19 cellular contexts compared by ENCODE assay signal in genomic region chr5:302951-303350, GRCh38. TPM values are rescaled to one million over a fixed set of nuclear protein-coding genes. Genes with fewer than 3 reads are reported as not detected.
A peak's percentile ranks its signal among the peaks of the same experiment; 100 is the strongest.
DNase-seq lines count a peak whose midpoint lies in the region; ATAC-seq and TF ChIP-seq lines count a peak whose summit lies in the region.
"Had no signal": no experiment of that assay in that cellular context is flagged by ENCODE, and none has a peak within 500 bp of the region (broad histone marks: within the 10 kb centered on the region; RNA-seq: fewer than 3 reads in every experiment).

No MANE protein-coding gene starts in this region.

- peaks cover 12% of the 10 kb centered on the region for H3K4me1 Mint-ChIP-seq in Caco-2 (ENCODE audit: low read depth, unreplicated experiment)
- H3K4me1 Mint-ChIP-seq in activated CD4-positive, alpha-beta memory T cell treated with anti-CD3 and anti-CD28 coated beads, Interleukin-2, amount 10 ng/mL, durations not matched to agents 7 days and 5 days: peaks cover 2% of the 10 kb centered on the region

- H2AFZ ChIP-seq in MM.1S (ENCODE audit: low read length): no peak overlapping the region

- DNase-seq in Caco-2: peak in 1 of 2 experiments; percentile 15
- no peak for DNase-seq in MM.1S
- peak; percentile 8 for DNase-seq in islet precursor cell
- peak; percentile 27 for DNase-seq in sciatic nerve (ENCODE audit: low spot score)
- no peak for DNase-seq in activated CD4-positive, alpha-beta T cell treated with anti-CD3 and anti-CD28 coated beads, Interleukin-2, amount 50 U/mL, for 4 hours
- DNase-seq in brain microvascular endothelial cell: no peak
- DNase-seq in activated CD4-positive, alpha-beta memory T cell treated with anti-CD3 and anti-CD28 coated beads, Interleukin-2, amount 10 ng/mL, durations not matched to agents 7 days and 5 days: no peak
- DNase-seq: C1 segment of cervical spinal cord, DMS 273 treated with DMSO at 0.1 percent for 48 hours, DND-41, Kasumi-1, MG63, NCI-H1092, NCI-H1436 treated with DMSO at 0.1 percent for 48 hours, NCI-H2171 treated with DMSO at 0.1 percent for 48 hours, NCI-H446 treated with DMSO at 0.1 percent for 48 hours, SK-N-SH had no signal

- H3K36me3 Mint-ChIP-seq in Caco-2 (ENCODE audit: insufficient read depth, unreplicated experiment): peaks cover 36% of the 10 kb centered on the region
- peaks cover 6% of the 10 kb centered on the region for H3K36me3 Mint-ChIP-seq in activated CD4-positive, alpha-beta memory T cell treated with anti-CD3 and anti-CD28 coated beads, Interleukin-2, amount 10 ng/mL, durations not matched to agents 7 days and 5 days (ENCODE audit: low read depth)

- H3K9ac ChIP-seq in MM.1S (ENCODE audit: low read length): no peak overlapping the region
- H3K9ac ChIP-seq: SK-N-SH had no signal

- H3K27ac ChIP-seq in MM.1S (ENCODE audit: low read length): peak overlapping the region; percentile 61; the same call in 1 of the 2 replicates
- H3K27ac ChIP-seq in brain microvascular endothelial cell: no peak overlapping the region

- H3K27me3 ChIP-seq in Caco-2 (replicated peaks; ENCODE audit: control insufficient read depth, insufficient read depth, low read length) (no peaks in the 10 kb centered on the region), MM.1S (replicated peaks; ENCODE audit: insufficient read depth, low read length) (no peaks in the 10 kb centered on the region), brain microvascular endothelial cell (replicated peaks) (no peaks in the 10 kb centered on the region)
- H3K27me3 ChIP-seq: MG63 had no signal

- intact Hi-C loops in Caco-2 (cut with micrococcal nuclease; ENCODE audit: unreplicated experiment): no loop called here
- intact Hi-C loops in sciatic nerve (cut with DNase I): no loop called here

- H3K4me2 ChIP-seq in MM.1S (ENCODE audit: low read depth, low read length): peak overlapping the region; percentile 39; the same call in 1 of the 2 replicates
- H3K4me2 ChIP-seq: SK-N-SH had no signal

- CTCF ChIA-PET in Caco-2 (lab: Charles Lee): no interaction called here
- CTCF ChIA-PET in activated CD4-positive, alpha-beta memory T cell treated with anti-CD3 and anti-CD28 coated beads, Interleukin-2, amount 10 ng/mL, durations not matched to agents 7 days and 5 days (lab: Charles Lee): no interaction called here

- peaks cover 1% of the 10 kb centered on the region; the same call in 1 of the 2 replicates for H3K36me3 ChIP-seq in Caco-2 (ENCODE audit: control insufficient read depth, insufficient read depth, low read length)
- H3K36me3 ChIP-seq in MM.1S (replicated peaks; ENCODE audit: insufficient read depth, low read length): peaks cover 9% of the 10 kb centered on the region; the same call in 1 of the 2 replicates
- peaks cover 18% of the 10 kb centered on the region for H3K36me3 ChIP-seq in brain microvascular endothelial cell (replicated peaks)

- POLR2A ChIA-PET in Caco-2 (lab: Charles Lee): no interaction called here
- POLR2A ChIA-PET in activated CD4-positive, alpha-beta memory T cell treated with anti-CD3 and anti-CD28 coated beads, Interleukin-2, amount 10 ng/mL, durations not matched to agents 7 days and 5 days (lab: Charles Lee): no interaction called here

- H3K9me3 ChIP-seq in Caco-2: no peaks in the 10 kb centered on the region
- no peaks in the 10 kb centered on the region for H3K9me3 ChIP-seq in MM.1S (replicated peaks; ENCODE audit: insufficient read depth, low read length)
- H3K9me3 ChIP-seq: MG63, SK-N-SH had no signal

- no peaks in the 10 kb centered on the region for H3K9me3 Mint-ChIP-seq in Caco-2 (ENCODE audit: unreplicated experiment)
- H3K9me3 Mint-ChIP-seq in activated CD4-positive, alpha-beta memory T cell treated with anti-CD3 and anti-CD28 coated beads, Interleukin-2, amount 10 ng/mL, durations not matched to agents 7 days and 5 days: no peaks in the 10 kb centered on the region

- in situ Hi-C loops in brain microvascular endothelial cell (cut with HindIII; ENCODE audit: low pct_ligation_motif_present, low sequenced_read_pairs): no loop called here

- H3K27ac Mint-ChIP-seq in Caco-2 (ENCODE audit: unreplicated experiment): peak overlapping the region; percentile 56
- no peak overlapping the region for H3K27ac Mint-ChIP-seq in activated CD4-positive, alpha-beta memory T cell treated with anti-CD3 and anti-CD28 coated beads, Interleukin-2, amount 10 ng/mL, durations not matched to agents 7 days and 5 days

- BruUV-seq in Caco-2 (replicated peaks; lab: Mats Ljungman, UMichigan): no TSS peak

- H3K27me3 Mint-ChIP-seq in Caco-2 (ENCODE audit: insufficient read depth, unreplicated experiment): no peaks in the 10 kb centered on the region
- no peaks in the 10 kb centered on the region for H3K27me3 Mint-ChIP-seq in activated CD4-positive, alpha-beta memory T cell treated with anti-CD3 and anti-CD28 coated beads, Interleukin-2, amount 10 ng/mL, durations not matched to agents 7 days and 5 days

- H3K9me2 ChIP-seq in MM.1S (replicated peaks; ENCODE audit: insufficient read depth, low read length): no peaks in the 10 kb centered on the region
- H3K9me2 ChIP-seq: SK-N-SH had no signal

- H3K79me2 ChIP-seq in MM.1S (ENCODE audit: low read length): peaks cover 42% of the 10 kb centered on the region

- no peak overlapping the region for H3K4me3 Mint-ChIP-seq in Caco-2 (ENCODE audit: unreplicated experiment)
- no peak overlapping the region for H3K4me3 Mint-ChIP-seq in activated CD4-positive, alpha-beta memory T cell treated with anti-CD3 and anti-CD28 coated beads, Interleukin-2, amount 10 ng/mL, durations not matched to agents 7 days and 5 days

- no peak overlapping the region for H3K4me3 ChIP-seq in Caco-2 (ENCODE audit: low read depth, low read length)
- H3K4me3 ChIP-seq in MM.1S (ENCODE audit: low read length): no peak overlapping the region
- no peak overlapping the region for H3K4me3 ChIP-seq in brain microvascular endothelial cell (ENCODE audit: low read depth, low read length)
- H3K4me3 ChIP-seq: MG63 had no signal

- TF ChIP-seq CTCF in Caco-2 (IDR thresholded peaks at IDR 0.05; ENCODE audit: insufficient read depth in 1 of 2, low read depth in 1 of 2, low read length in 1 of 2, severe bottlenecking in 1 of 2, unreplicated experiment in 1 of 2) (no peak), MM.1S (IDR thresholded peaks at IDR 0.05; ENCODE audit: low read length) (no peak), brain microvascular endothelial cell (IDR thresholded peaks at IDR 0.05; ENCODE audit: low read depth, low read length, missing control alignments) (no peak)

- no peak for ATAC-seq in sciatic nerve
- ATAC-seq in HG03135 (IDR thresholded peaks at IDR 0.05; ENCODE audit: unreplicated experiment): no peak
- ATAC-seq: HCT116 had no signal

- H3K4me1 ChIP-seq in Caco-2 (no peaks in the 10 kb centered on the region), MM.1S (ENCODE audit: low read length) (peaks cover 24% of the 10 kb centered on the region)

- H4K20me1 ChIP-seq in MM.1S (ENCODE audit: insufficient read depth, low read length): no peaks in the 10 kb centered on the region

- H3F3A ChIP-seq in MM.1S (ENCODE audit: insufficient read depth, low read length): peaks cover 26% of the 10 kb centered on the region

RNA-seq across cellular contexts. Expression of gene AHRR, which starts 18.6 kb away (rescaled TPM):
- 0.91 and 1.1 TPM in 2 replicates for total RNA-seq in Caco-2 (2022)
- total RNA-seq in sciatic nerve: 5.1 TPM
- 10 to 100 TPM; 23.6 to 24.6 TPM for total RNA-seq in activated CD4-positive, alpha-beta memory T cell treated with anti-CD3 and anti-CD28 coated beads, Interleukin-2, amount 10 ng/mL, durations not matched to agents 7 days and 5 days

RNA-seq across cellular contexts. Expression of gene PDCD6, which starts 31.5 kb away (rescaled TPM):
- total RNA-seq in Caco-2 (2022) (101 and 107 TPM in 2 replicates), sciatic nerve (70.3 TPM)
- 10 to 100 TPM; 85.3 to 90.4 TPM for total RNA-seq in activated CD4-positive, alpha-beta memory T cell treated with anti-CD3 and anti-CD28 coated beads, Interleukin-2, amount 10 ng/mL, durations not matched to agents 7 days and 5 days

Comparison
In these comparisons a context has a peak if more than half of its experiments do, and no peak if none do; other contexts are left out.
1. DNase-seq: peak in islet precursor cell (single experiment) and sciatic nerve (single experiment); none in MM.1S (single experiment), activated CD4-positive, alpha-beta T cell treated with anti-CD3 and anti-CD28 coated beads, Interleukin-2, amount 50 U/mL, for 4 hours (0 of 2), brain microvascular endothelial cell (single experiment) and activated CD4-positive, alpha-beta memory T cell treated with anti-CD3 and anti-CD28 coated beads, Interleukin-2, amount 10 ng/mL, durations not matched to agents 7 days and 5 days (single experiment).